In the genomic region with DNA sequence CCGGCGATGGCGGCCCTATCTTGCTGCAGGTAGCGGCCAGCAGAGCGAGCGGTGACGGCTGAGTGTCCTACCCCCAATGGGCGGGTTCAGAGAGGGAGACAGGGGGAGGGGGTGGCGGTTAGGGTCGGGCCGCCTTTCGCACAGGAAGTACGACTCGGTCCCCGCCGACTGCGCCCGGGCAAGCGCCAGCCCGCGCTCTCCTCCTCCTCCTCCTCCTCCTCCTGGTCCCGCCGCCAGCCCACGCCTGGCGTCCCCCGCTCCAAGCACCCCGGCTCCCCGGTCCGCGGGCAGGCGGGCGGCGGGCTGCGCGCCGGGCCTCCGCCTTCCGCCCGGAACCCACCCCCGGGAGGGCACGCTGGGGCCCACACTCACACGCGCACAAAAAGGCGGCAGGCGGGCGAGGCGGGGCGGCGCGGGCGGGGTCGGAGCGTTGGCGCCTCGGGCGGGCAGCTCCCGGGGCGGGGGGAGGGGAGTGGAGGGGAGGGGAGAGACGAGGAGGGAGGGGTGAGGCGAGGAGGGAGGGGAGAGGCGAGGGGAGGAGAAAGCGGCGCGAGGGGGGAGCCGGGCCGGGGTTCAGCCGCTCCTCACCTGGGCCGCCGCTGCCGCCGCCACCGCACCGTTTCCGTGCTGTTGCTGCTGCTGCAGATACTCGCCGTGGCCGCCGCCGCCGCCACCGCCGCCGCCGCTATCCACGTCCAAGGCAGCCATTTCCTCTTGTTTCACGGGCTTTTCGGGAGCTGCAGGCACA, we compare ENCODE assay signal across 1 cellular context.
TF ChIP-seq lines count a peak whose summit lies in the region.

No MANE protein-coding gene starts in this region.

TF ChIP-seq in HEK293, 187 proteins besides CTCF, POLR2A, EP300 and RAD21 (continued from another document and continues in another):
- TF ChIP-seq, protein P1, sequence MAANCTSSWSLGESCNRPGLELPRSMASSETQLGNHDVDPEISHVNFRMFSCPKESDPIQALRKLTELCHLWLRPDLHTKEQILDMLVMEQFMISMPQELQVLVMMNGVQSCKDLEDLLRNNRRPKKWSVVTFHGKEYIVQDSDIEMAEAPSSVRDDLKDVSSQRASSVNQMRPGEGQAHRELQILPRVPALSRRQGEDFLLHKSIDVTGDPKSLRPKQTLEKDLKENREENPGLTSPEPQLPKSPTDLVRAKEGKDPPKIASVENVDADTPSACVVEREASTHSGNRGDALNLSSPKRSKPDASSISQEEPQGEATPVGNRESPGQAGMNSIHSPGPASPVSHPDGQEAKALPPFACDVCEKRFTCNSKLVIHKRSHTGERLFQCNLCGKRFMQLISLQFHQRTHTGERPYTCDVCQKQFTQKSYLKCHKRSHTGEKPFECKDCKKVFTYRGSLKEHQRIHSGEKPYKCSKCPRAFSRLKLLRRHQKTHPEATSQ (tag by site-specific recombination; IDR thresholded peaks at IDR 0.05) = no peak
- no peak for TF ChIP-seq SETDB1 (IDR thresholded peaks at IDR 0.05; ENCODE audit: insufficient read length, low read length)
- TF ChIP-seq ZNF239 (tag by site-specific recombination; IDR thresholded peaks at IDR 0.05) = no peak
- no peak for TF ChIP-seq ZNF776 (tag by site-specific recombination; IDR thresholded peaks at IDR 0.05; ENCODE audit: borderline replicate concordance)
- TF ChIP-seq ZNF426 (tag by site-specific recombination; IDR thresholded peaks at IDR 0.05) = no peak
- no peak for TF ChIP-seq ZNF274 (IDR thresholded peaks at IDR 0.05; ENCODE audit: low read length)
- no peak for TF ChIP-seq ZNF274 (tag by site-specific recombination; IDR thresholded peaks at IDR 0.05; ENCODE audit: borderline replicate concordance)
- TF ChIP-seq, protein P2, sequence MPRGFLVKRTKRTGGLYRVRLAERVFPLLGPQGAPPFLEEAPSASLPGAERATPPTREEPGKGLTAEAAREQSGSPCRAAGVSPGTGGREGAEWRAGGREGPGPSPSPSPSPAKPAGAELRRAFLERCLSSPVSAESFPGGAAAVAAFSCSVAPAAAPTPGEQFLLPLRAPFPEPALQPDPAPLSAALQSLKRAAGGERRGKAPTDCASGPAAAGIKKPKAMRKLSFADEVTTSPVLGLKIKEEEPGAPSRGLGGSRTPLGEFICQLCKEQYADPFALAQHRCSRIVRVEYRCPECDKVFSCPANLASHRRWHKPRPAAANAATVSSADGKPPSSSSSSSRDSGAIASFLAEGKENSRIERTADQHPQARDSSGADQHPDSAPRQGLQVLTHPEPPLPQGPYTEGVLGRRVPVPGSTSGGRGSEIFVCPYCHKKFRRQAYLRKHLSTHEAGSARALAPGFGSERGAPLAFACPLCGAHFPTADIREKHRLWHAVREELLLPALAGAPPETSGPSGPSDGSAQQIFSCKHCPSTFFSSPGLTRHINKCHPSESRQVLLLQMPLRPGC (tag by site-specific recombination; IDR thresholded peaks at IDR 0.05) = no peak
- no peak for TF ChIP-seq BCL11A (tag by site-specific recombination; IDR thresholded peaks at IDR 0.05; ENCODE audit: low read depth)
- no peak for TF ChIP-seq SCRT1 (tag by site-specific recombination; IDR thresholded peaks at IDR 0.05; ENCODE audit: borderline replicate concordance)
- no peak for TF ChIP-seq ZNF354C (tag by site-specific recombination; IDR thresholded peaks at IDR 0.05; ENCODE audit: borderline replicate concordance, low read depth)
- TF ChIP-seq, protein P3, sequence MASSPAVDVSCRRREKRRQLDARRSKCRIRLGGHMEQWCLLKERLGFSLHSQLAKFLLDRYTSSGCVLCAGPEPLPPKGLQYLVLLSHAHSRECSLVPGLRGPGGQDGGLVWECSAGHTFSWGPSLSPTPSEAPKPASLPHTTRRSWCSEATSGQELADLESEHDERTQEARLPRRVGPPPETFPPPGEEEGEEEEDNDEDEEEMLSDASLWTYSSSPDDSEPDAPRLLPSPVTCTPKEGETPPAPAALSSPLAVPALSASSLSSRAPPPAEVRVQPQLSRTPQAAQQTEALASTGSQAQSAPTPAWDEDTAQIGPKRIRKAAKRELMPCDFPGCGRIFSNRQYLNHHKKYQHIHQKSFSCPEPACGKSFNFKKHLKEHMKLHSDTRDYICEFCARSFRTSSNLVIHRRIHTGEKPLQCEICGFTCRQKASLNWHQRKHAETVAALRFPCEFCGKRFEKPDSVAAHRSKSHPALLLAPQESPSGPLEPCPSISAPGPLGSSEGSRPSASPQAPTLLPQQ (tag by site-specific recombination; IDR thresholded peaks at IDR 0.05) = peak; percentile 96
- TF ChIP-seq ZSCAN23 (tag by site-specific recombination; IDR thresholded peaks at IDR 0.05) = no peak
- TF ChIP-seq ZNF133 (tag by site-specific recombination; IDR thresholded peaks at IDR 0.05) = no peak
- TF ChIP-seq ZFP69B (tag by site-specific recombination; IDR thresholded peaks at IDR 0.05) = peak; percentile 73
- TF ChIP-seq MYNN (tag by site-specific recombination; IDR thresholded peaks at IDR 0.05; ENCODE audit: borderline replicate concordance) = no peak
- no peak for TF ChIP-seq ZNF747 (tag by site-specific recombination; IDR thresholded peaks at IDR 0.05)
- TF ChIP-seq, protein P4, sequence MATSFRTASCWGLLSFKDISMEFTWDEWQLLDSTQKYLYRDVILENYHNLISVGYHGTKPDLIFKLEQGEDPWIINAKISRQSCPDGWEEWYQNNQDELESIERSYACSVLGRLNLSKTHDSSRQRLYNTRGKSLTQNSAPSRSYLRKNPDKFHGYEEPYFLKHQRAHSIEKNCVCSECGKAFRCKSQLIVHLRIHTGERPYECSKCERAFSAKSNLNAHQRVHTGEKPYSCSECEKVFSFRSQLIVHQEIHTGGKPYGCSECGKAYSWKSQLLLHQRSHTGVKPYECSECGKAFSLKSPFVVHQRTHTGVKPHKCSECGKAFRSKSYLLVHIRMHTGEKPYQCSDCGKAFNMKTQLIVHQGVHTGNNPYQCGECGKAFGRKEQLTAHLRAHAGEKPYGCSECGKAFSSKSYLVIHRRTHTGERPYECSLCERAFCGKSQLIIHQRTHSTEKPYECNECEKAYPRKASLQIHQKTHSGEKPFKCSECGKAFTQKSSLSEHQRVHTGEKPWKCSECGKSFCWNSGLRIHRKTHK (tag by site-specific recombination; IDR thresholded peaks at IDR 0.05) = no peak
- no peak for TF ChIP-seq ZNF2 (tag by site-specific recombination; IDR thresholded peaks at IDR 0.05)
- TF ChIP-seq GLI4 (tag by site-specific recombination; IDR thresholded peaks at IDR 0.05) = no peak
- no peak for TF ChIP-seq ZNF10 (tag by site-specific recombination; IDR thresholded peaks at IDR 0.05)
- TF ChIP-seq, protein P5, sequence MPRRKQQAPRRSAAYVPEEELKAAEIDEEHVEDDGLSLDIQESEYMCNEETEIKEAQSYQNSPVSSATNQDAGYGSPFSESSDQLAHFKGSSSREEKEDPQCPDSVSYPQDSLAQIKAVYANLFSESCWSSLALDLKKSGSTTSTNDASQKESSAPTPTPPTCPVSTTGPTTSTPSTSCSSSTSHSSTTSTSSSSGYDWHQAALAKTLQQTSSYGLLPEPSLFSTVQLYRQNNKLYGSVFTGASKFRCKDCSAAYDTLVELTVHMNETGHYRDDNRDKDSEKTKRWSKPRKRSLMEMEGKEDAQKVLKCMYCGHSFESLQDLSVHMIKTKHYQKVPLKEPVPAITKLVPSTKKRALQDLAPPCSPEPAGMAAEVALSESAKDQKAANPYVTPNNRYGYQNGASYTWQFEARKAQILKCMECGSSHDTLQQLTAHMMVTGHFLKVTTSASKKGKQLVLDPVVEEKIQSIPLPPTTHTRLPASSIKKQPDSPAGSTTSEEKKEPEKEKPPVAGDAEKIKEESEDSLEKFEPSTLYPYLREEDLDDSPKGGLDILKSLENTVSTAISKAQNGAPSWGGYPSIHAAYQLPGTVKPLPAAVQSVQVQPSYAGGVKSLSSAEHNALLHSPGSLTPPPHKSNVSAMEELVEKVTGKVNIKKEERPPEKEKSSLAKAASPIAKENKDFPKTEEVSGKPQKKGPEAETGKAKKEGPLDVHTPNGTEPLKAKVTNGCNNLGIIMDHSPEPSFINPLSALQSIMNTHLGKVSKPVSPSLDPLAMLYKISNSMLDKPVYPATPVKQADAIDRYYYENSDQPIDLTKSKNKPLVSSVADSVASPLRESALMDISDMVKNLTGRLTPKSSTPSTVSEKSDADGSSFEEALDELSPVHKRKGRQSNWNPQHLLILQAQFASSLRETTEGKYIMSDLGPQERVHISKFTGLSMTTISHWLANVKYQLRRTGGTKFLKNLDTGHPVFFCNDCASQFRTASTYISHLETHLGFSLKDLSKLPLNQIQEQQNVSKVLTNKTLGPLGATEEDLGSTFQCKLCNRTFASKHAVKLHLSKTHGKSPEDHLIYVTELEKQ (tag by site-specific recombination; IDR thresholded peaks at IDR 0.05; ENCODE audit: borderline replicate concordance) = no peak
- TF ChIP-seq REPIN1 (tag by site-specific recombination; IDR thresholded peaks at IDR 0.05; ENCODE audit: low read depth) = no peak
- TF ChIP-seq ZNF707 (tag by site-specific recombination; IDR thresholded peaks at IDR 0.05) = no peak
- no peak for TF ChIP-seq ZNF366 (tag by site-specific recombination; conservative IDR thresholded peaks at IDR 0.05)
- TF ChIP-seq ZNF600 (tag by site-specific recombination; IDR thresholded peaks at IDR 0.05) = no peak
- no peak for TF ChIP-seq ZNF623 (tag by site-specific recombination; IDR thresholded peaks at IDR 0.05)
- TF ChIP-seq, protein P6, sequence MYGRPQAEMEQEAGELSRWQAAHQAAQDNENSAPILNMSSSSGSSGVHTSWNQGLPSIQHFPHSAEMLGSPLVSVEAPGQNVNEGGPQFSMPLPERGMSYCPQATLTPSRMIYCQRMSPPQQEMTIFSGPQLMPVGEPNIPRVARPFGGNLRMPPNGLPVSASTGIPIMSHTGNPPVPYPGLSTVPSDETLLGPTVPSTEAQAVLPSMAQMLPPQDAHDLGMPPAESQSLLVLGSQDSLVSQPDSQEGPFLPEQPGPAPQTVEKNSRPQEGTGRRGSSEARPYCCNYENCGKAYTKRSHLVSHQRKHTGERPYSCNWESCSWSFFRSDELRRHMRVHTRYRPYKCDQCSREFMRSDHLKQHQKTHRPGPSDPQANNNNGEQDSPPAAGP (tag by site-specific recombination; IDR thresholded peaks at IDR 0.05) = peak; percentile 28; the same call in 1 of the 2 replicates
- TF ChIP-seq ZNF19 (tag by site-specific recombination; IDR thresholded peaks at IDR 0.05; ENCODE audit: low read depth) = no peak
- TF ChIP-seq ZNF24 (tag by site-specific recombination; IDR thresholded peaks at IDR 0.05) = no peak
- TF ChIP-seq, protein P7, sequence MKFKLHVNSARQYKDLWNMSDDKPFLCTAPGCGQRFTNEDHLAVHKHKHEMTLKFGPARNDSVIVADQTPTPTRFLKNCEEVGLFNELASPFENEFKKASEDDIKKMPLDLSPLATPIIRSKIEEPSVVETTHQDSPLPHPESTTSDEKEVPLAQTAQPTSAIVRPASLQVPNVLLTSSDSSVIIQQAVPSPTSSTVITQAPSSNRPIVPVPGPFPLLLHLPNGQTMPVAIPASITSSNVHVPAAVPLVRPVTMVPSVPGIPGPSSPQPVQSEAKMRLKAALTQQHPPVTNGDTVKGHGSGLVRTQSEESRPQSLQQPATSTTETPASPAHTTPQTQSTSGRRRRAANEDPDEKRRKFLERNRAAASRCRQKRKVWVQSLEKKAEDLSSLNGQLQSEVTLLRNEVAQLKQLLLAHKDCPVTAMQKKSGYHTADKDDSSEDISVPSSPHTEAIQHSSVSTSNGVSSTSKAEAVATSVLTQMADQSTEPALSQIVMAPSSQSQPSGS (tag by site-specific recombination; IDR thresholded peaks at IDR 0.05; ENCODE audit: low read depth) = no peak
- TF ChIP-seq GLIS2 (tag by site-specific recombination; IDR thresholded peaks at IDR 0.05) = peak; percentile 22
- TF ChIP-seq, protein P8, sequence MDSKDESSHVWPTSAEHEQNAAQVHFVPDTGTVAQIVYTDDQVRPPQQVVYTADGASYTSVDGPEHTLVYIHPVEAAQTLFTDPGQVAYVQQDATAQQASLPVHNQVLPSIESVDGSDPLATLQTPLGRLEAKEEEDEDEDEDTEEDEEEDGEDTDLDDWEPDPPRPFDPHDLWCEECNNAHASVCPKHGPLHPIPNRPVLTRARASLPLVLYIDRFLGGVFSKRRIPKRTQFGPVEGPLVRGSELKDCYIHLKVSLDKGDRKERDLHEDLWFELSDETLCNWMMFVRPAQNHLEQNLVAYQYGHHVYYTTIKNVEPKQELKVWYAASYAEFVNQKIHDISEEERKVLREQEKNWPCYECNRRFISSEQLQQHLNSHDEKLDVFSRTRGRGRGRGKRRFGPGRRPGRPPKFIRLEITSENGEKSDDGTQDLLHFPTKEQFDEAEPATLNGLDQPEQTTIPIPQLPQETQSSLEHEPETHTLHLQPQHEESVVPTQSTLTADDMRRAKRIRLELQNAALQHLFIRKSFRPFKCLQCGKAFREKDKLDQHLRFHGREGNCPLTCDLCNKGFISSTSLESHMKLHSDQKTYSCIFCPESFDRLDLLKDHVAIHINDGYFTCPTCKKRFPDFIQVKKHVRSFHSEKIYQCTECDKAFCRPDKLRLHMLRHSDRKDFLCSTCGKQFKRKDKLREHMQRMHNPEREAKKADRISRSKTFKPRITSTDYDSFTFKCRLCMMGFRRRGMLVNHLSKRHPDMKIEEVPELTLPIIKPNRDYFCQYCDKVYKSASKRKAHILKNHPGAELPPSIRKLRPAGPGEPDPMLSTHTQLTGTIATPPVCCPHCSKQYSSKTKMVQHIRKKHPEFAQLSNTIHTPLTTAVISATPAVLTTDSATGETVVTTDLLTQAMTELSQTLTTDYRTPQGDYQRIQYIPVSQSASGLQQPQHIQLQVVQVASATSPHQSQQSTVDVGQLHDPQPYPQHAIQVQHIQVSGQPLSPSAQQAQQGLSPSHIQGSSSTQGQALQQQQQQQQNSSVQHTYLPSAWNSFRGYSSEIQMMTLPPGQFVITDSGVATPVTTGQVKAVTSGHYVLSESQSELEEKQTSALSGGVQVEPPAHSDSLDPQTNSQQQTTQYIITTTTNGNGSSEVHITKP (tag by site-specific recombination; IDR thresholded peaks at IDR 0.05) = peak; percentile 53; the same call in 1 of the 2 replicates
- TF ChIP-seq, protein P9, sequence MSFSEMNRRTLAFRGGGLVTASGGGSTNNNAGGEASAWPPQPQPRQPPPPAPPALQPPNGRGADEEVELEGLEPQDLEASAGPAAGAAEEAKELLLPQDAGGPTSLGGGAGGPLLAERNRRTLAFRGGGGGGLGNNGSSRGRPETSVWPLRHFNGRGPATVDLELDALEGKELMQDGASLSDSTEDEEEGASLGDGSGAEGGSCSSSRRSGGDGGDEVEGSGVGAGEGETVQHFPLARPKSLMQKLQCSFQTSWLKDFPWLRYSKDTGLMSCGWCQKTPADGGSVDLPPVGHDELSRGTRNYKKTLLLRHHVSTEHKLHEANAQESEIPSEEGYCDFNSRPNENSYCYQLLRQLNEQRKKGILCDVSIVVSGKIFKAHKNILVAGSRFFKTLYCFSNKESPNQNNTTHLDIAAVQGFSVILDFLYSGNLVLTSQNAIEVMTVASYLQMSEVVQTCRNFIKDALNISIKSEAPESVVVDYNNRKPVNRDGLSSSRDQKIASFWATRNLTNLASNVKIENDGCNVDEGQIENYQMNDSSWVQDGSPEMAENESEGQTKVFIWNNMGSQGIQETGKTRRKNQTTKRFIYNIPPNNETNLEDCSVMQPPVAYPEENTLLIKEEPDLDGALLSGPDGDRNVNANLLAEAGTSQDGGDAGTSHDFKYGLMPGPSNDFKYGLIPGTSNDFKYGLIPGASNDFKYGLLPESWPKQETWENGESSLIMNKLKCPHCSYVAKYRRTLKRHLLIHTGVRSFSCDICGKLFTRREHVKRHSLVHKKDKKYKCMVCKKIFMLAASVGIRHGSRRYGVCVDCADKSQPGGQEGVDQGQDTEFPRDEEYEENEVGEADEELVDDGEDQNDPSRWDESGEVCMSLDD (tag by site-specific recombination; IDR thresholded peaks at IDR 0.05) = 0 out of 2 replicates have a peak, but pooled peaks have one; percentile 13
- TF ChIP-seq ZNF544 (tag by site-specific recombination; IDR thresholded peaks at IDR 0.05) = no peak
- TF ChIP-seq ZBTB7A (tag by site-specific recombination; IDR thresholded peaks at IDR 0.05; ENCODE audit: low read depth) = no peak; the same call in 1 of the 2 replicates
